In the genomic region with DNA sequence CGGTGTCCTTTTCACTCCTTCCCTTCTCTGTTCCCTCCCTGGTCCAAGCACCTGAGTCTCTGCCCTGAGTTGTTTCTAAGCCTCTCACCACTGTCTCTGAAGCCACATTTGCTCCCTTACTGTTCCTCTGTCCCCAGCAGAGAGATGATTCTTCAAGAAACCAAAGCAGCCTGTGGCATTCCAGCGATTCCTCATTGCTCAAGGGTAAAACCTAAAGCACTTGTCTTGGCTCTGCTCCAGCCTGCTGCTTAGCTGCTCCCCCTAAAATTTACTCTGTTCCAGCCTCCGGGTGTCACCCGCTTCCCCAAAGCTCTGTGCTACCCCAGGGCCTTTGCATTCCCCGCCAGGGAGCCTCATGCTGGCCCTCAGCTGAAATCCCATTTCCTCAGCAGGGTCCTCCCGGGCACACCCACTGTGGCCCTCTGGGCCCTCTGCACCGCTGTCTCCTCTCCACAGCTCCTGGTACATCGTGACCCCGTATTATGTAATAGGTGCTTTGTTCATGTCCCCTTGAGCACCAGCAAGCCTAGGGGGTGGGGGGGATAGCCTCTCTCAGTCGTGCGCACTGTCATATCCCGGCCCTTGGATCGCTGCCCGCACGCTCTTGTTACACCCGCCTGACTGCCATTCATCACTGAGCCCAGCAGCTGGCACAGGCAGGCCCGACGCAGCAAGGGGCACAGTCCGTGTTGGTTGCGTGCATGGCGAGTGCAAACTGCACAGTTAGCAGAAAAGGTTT, we compare ENCODE assay signal across 8 cellular contexts. TPM values are rescaled to one million over a fixed set of nuclear protein-coding genes. Genes with fewer than 3 reads are reported as not detected.
DNase-seq lines count a peak whose midpoint lies in the region; TF ChIP-seq lines count a peak whose summit lies in the region.
"Had no signal": no experiment of that assay in that cellular context is flagged by ENCODE, and none has a peak within 500 bp of the region (broad histone marks: within the 10 kb centered on the region; RNA-seq: fewer than 3 reads in every experiment).

No MANE protein-coding gene starts in this region.

- H3K9me3 Mint-ChIP-seq in endothelial cell (ENCODE audit: unreplicated experiment) = no peaks in the 10 kb centered on the region
- H3K9me3 Mint-ChIP-seq: neural progenitor cell had no signal

- no peak overlapping the region for H3K4me3 Mint-ChIP-seq in endothelial cell (ENCODE audit: unreplicated experiment)
- H3K4me3 Mint-ChIP-seq: activated naive CD8-positive, alpha-beta T cell; neural progenitor cell had no signal

- H3K4me3 ChIP-seq in mammary epithelial cell (replicated peaks in 1 of 3; ENCODE audit: insufficient read depth in 1 of 3, low read depth in 2 of 3, low read length in 3 of 3) (no peak overlapping the region), parathyroid adenoma (ENCODE audit: low read depth, low read length) (peak overlapping the region; percentile 13)
- H3K4me3 ChIP-seq: neural progenitor cell had no signal

- BruUV-seq in mammary epithelial cell (replicated peaks; lab: Mats Ljungman, UMichigan) = no TSS peak

- peaks cover 4% of the 10 kb centered on the region for H3K4me1 Mint-ChIP-seq in endothelial cell (ENCODE audit: unreplicated experiment)

- CTCF ChIA-PET in mammary epithelial cell (lab: Charles Lee; ENCODE audit: low non-redundant PET) = no interaction called here

- WGBS in mammary epithelial cell (ENCODE audit: low coverage, missing lambda C conversion rate) = 49% methylated on average over 13 of the region's 21 CpGs

- dilution Hi-C loops in mammary epithelial cell (cut with HindIII; ENCODE audit: low sequenced_read_pairs) = no loop called here

- peaks cover 22% of the 10 kb centered on the region for H3K4me1 ChIP-seq in mammary epithelial cell (ENCODE audit: insufficient read depth, low read length)
- H3K4me1 ChIP-seq in parathyroid adenoma = peaks cover 13% of the 10 kb centered on the region
- H3K4me1 ChIP-seq: neural progenitor cell had no signal

- H3K27me3 ChIP-seq in mammary epithelial cell (ENCODE audit: insufficient read depth, low read length) (no peaks in the 10 kb centered on the region), parathyroid adenoma (ENCODE audit: control insufficient read depth, insufficient read depth, low read length) (no peaks in the 10 kb centered on the region)
- H3K27me3 ChIP-seq: neural progenitor cell had no signal

- no peak for TF ChIP-seq CTCF in mammary epithelial cell (conservative IDR thresholded peaks at IDR 0.05 in 1 of 2, IDR thresholded peaks at IDR 0.05 in 1 of 2; ENCODE audit: extremely low read depth in 1 of 2, insufficient read depth in 1 of 2, low read depth in 1 of 2, low read length in 2 of 2)
- TF ChIP-seq CTCF in parathyroid adenoma (IDR thresholded peaks at IDR 0.05) = no peak
- TF ChIP-seq CTCF in endothelial cell (IDR thresholded peaks at IDR 0.05; ENCODE audit: unreplicated experiment) = no peak

- DNase-seq in NCI-H1105 (lab: John Stamatoyannopoulos, UW) = peak; percentile 96
- no peak for DNase-seq in mammary epithelial cell
- DNase-seq in NK-92 (lab: John Stamatoyannopoulos, UW; ENCODE audit: unreplicated experiment) = no peak
- DNase-seq in endothelial cell (ENCODE audit: low spot score) = no peak
- DNase-seq in RKO (ENCODE audit: low spot score) = no peak

- intact Hi-C loops in mammary epithelial cell (cut with micrococcal nuclease) = no loop called here

- no peaks in the 10 kb centered on the region for H4K20me1 ChIP-seq in mammary epithelial cell (ENCODE audit: insufficient read depth, low read length)

- peaks cover 8% of the 10 kb centered on the region for H3K36me3 Mint-ChIP-seq in endothelial cell (ENCODE audit: low read depth, unreplicated experiment)

- H3K4me2 ChIP-seq in mammary epithelial cell (ENCODE audit: insufficient read depth, low read depth, low read length) (peak overlapping the region; percentile 1), parathyroid adenoma (ENCODE audit: low read length) (peak overlapping the region; percentile 58)
- H3K4me2 ChIP-seq: neural progenitor cell had no signal

- H3K9me3 ChIP-seq in mammary epithelial cell (replicated peaks; ENCODE audit: insufficient read depth, low read length) (no peaks in the 10 kb centered on the region), parathyroid adenoma (ENCODE audit: control insufficient read depth, low read length) (no peaks in the 10 kb centered on the region)

- peaks cover 11% of the 10 kb centered on the region for H3K27me3 Mint-ChIP-seq in endothelial cell (ENCODE audit: unreplicated experiment)
- H3K27me3 Mint-ChIP-seq: activated naive CD8-positive, alpha-beta T cell had no signal

- H3K27ac Mint-ChIP-seq in endothelial cell (ENCODE audit: unreplicated experiment) = no peak overlapping the region
- H3K27ac Mint-ChIP-seq: activated naive CD8-positive, alpha-beta T cell; neural progenitor cell had no signal

- H3K9ac ChIP-seq in mammary epithelial cell (ENCODE audit: insufficient read depth, low read length) (no peak overlapping the region), parathyroid adenoma (no peak overlapping the region)
- H3K9ac ChIP-seq: neural progenitor cell had no signal

- H3K79me2 ChIP-seq in mammary epithelial cell (ENCODE audit: insufficient read depth, low read length) (peaks cover 69% of the 10 kb centered on the region), parathyroid adenoma (peaks cover 69% of the 10 kb centered on the region)

- H3K27ac ChIP-seq in mammary epithelial cell (ENCODE audit: insufficient read depth, low read depth, low read length) = no peak overlapping the region
- peak overlapping the region; percentile 50 for H3K27ac ChIP-seq in parathyroid adenoma
- H3K27ac ChIP-seq: neural progenitor cell had no signal

- in situ Hi-C loops in mammary epithelial cell (cut with MboI; ENCODE audit: low sequenced_read_pairs in 2 of 2) = no loop called here

- H2AFZ ChIP-seq in mammary epithelial cell (ENCODE audit: low read depth, low read length) (no peak overlapping the region), parathyroid adenoma (no peak overlapping the region)
- H2AFZ ChIP-seq: neural progenitor cell had no signal

- peaks cover 3% of the 10 kb centered on the region for H3K36me3 ChIP-seq in mammary epithelial cell (ENCODE audit: insufficient read depth, low read length)
- no peaks in the 10 kb centered on the region for H3K36me3 ChIP-seq in parathyroid adenoma (ENCODE audit: control insufficient read depth, insufficient read depth, low read length)
- H3K36me3 ChIP-seq: neural progenitor cell had no signal

RNA-seq across cellular contexts. Expression of a gene that starts 15.8 kb away (rescaled TPM):
- total RNA-seq in mammary epithelial cell (100 to 1,000 TPM in 1 of 2 donors, 10 to 100 TPM in 1; 68.0 to 168 TPM), endothelial cell (ENCODE audit: unreplicated experiment) (116 TPM)
- 245 TPM for polyA plus RNA-seq in mammary epithelial cell
- polyA minus RNA-seq in mammary epithelial cell = 522 TPM

RNA-seq across cellular contexts. Expression of a gene that starts 26.7 kb away (rescaled TPM):
- total RNA-seq in mammary epithelial cell (100 to 1,000 TPM; 142 to 177 TPM), endothelial cell (ENCODE audit: unreplicated experiment) (122 TPM)
- 246 TPM for polyA plus RNA-seq in mammary epithelial cell
- 15.7 TPM for polyA minus RNA-seq in mammary epithelial cell

RNA-seq across cellular contexts. Expression of a gene that starts 26.9 kb away (rescaled TPM):
- 100 to 1,000 TPM; 133 to 182 TPM for total RNA-seq in mammary epithelial cell
- 176 TPM for polyA plus RNA-seq in mammary epithelial cell
- 261 TPM for polyA minus RNA-seq in mammary epithelial cell
- 45.7 TPM for total RNA-seq in endothelial cell (ENCODE audit: unreplicated experiment)

RNA-seq across cellular contexts. Expression of a gene that starts 37.7 kb away (rescaled TPM):
- total RNA-seq in mammary epithelial cell (not detected), endothelial cell (ENCODE audit: unreplicated experiment) (not detected)
- 0.08 TPM for polyA plus RNA-seq in mammary epithelial cell
- not detected for polyA minus RNA-seq in mammary epithelial cell

RNA-seq across cellular contexts. Expression of a gene that starts 49.2 kb away (rescaled TPM):
- total RNA-seq in mammary epithelial cell = 100 to 1,000 TPM; 186 to 190 TPM
- 157 TPM for polyA plus RNA-seq in mammary epithelial cell
- polyA minus RNA-seq in mammary epithelial cell = 60.3 TPM
- 106 TPM for total RNA-seq in endothelial cell (ENCODE audit: unreplicated experiment)
